19 cellular contexts compared by ENCODE assay signal in genomic region chr20:49259284-49259683, GRCh38. TPM values are rescaled to one million over a fixed set of nuclear protein-coding genes. Genes with fewer than 3 reads are reported as not detected.
DNase-seq lines count a peak whose midpoint lies in the region; ATAC-seq, FAIRE-seq and TF ChIP-seq lines count a peak whose summit lies in the region.
"Had no signal": no experiment of that assay in that cellular context is flagged by ENCODE, and none has a peak within 500 bp of the region (broad histone marks: within the 10 kb centered on the region; RNA-seq: fewer than 3 reads in every experiment).

No MANE protein-coding gene starts in this region.

- CTCF ChIA-PET in activated CD8-positive, alpha-beta T cell treated with anti-CD3 and anti-CD28 coated beads for 36 hours (lab: Charles Lee), result interaction anchor here (0.9 kb wide), 1 partner anchor 16 kb away, joined by 4 read pairs; no protein-coding TSS in a partner anchor
- CTCF ChIA-PET in activated CD8-positive, alpha-beta T cell treated with anti-CD3 and anti-CD28 coated beads, Interleukin-2, amount 10 ng/mL, durations not matched to agents 7 days and 5 days (lab: Charles Lee), result interaction anchor here (1.0 to 1.5 kb wide), 3 partner anchors 8 to 126 kb away, joined by 3 to 5 read pairs (median 3); no protein-coding TSS in a partner anchor
- CTCF ChIA-PET in endothelial cell of umbilical vein (lab: Charles Lee), result interaction anchor here (0.5 to 4.0 kb wide), 3 partner anchors 13 to 61 kb away, joined by 3 to 27 read pairs (median 8); no protein-coding TSS in a partner anchor

- DNase-seq in activated CD8-positive, alpha-beta T cell treated with anti-CD3 and anti-CD28 coated beads for 36 hours, result no peak
- no peak for DNase-seq in activated CD8-positive, alpha-beta T cell treated with anti-CD3 and anti-CD28 coated beads, Interleukin-2, amount 10 ng/mL, durations not matched to agents 7 days and 5 days
- DNase-seq in CD4-positive, CD25-positive, alpha-beta regulatory T cell, result no peak
- DNase-seq in T-helper 17 cell (no peak), endothelial cell of umbilical vein (ENCODE audit: low read depth, low spot score) (no peak), ureter (ENCODE audit: low spot score) (no peak)
- DNase-seq: Calu3; CD4-positive, alpha-beta memory T cell; GF-D8; NCI-H1417; NCI-H187; NCI-H2107; NCI-H510A; NCI-H82; OCI-M1; RPMI8226 had no signal

- peaks cover 90% of the 10 kb centered on the region for H3K36me3 ChIP-seq in CD4-positive, CD25-positive, alpha-beta regulatory T cell (ENCODE audit: control insufficient read depth, insufficient read depth, low read length)
- peaks cover 32 to 45% of the 10 kb centered on the region in 2 experiments for H3K36me3 ChIP-seq in endothelial cell of umbilical vein (ENCODE audit: control insufficient read depth in 2 of 2, extremely low read depth in 1 of 2, insufficient read depth in 2 of 2, low read length in 2 of 2)

- dilution Hi-C loops in endothelial cell of umbilical vein (cut with MboI; ENCODE audit: extremely low pct_ligation_motif_present, low sequenced_read_pairs), result no loop called here

- no peaks in the 10 kb centered on the region for H3K4me1 ChIP-seq in CD4-positive, CD25-positive, alpha-beta regulatory T cell (ENCODE audit: control insufficient read depth, insufficient read depth, low read length, poor library complexity, severe bottlenecking)
- H3K4me1 ChIP-seq in endothelial cell of umbilical vein (ENCODE audit: control insufficient read depth, extremely low read depth, insufficient read depth, low read length), result peaks cover 8% of the 10 kb centered on the region
- H3K4me1 ChIP-seq: HAP-1 had no signal

- FAIRE-seq in endothelial cell of umbilical vein (lab: Jason Lieb, UNC), result no peak
- FAIRE-seq: A549 had no signal

- POLR2A ChIA-PET in activated CD8-positive, alpha-beta T cell treated with anti-CD3 and anti-CD28 coated beads for 36 hours (lab: Charles Lee), result interaction anchor here (0.8 to 2.3 kb wide), 6 partner anchors 10 to 21 kb away, joined by 3 to 7 read pairs (median 4); no protein-coding TSS in a partner anchor
- POLR2A ChIA-PET in activated CD8-positive, alpha-beta T cell treated with anti-CD3 and anti-CD28 coated beads, Interleukin-2, amount 10 ng/mL, durations not matched to agents 7 days and 5 days (lab: Charles Lee), result no interaction called here
- POLR2A ChIA-PET in endothelial cell of umbilical vein (lab: Charles Lee), result no interaction called here

- H3K4me3 Mint-ChIP-seq in activated CD8-positive, alpha-beta T cell treated with anti-CD3 and anti-CD28 coated beads for 36 hours, result no peak overlapping the region
- H3K4me3 Mint-ChIP-seq in activated CD8-positive, alpha-beta T cell treated with anti-CD3 and anti-CD28 coated beads, Interleukin-2, amount 10 ng/mL, durations not matched to agents 7 days and 5 days, result no peak overlapping the region
- H3K4me3 Mint-ChIP-seq in CD4-positive, CD25-positive, alpha-beta regulatory T cell, result peak overlapping the region in 1 of 4 donors; percentile 58
- H3K4me3 Mint-ChIP-seq in T-helper 17 cell, result no peak overlapping the region
- H3K4me3 Mint-ChIP-seq: CD4-positive, alpha-beta memory T cell had no signal

- H3K79me2 ChIP-seq in endothelial cell of umbilical vein (ENCODE audit: control insufficient read depth, insufficient read depth, low read length), result peaks cover 7% of the 10 kb centered on the region

- TF ChIP-seq POLR2A in endothelial cell of umbilical vein (IDR thresholded peaks at IDR 0.05; ENCODE audit: low read depth, low read length), result no peak

- H3K4me3 ChIP-seq in CD4-positive, CD25-positive, alpha-beta regulatory T cell (ENCODE audit: low read depth, low read length), result no peak overlapping the region
- H3K4me3 ChIP-seq in endothelial cell of umbilical vein (replicated peaks in 1 of 3; ENCODE audit: insufficient read depth in 1 of 3, low read depth in 1 of 3, low read length in 3 of 3), result no peak overlapping the region
- H3K4me3 ChIP-seq: A549, HAP-1 had no signal

- peaks cover 23% of the 10 kb centered on the region for H3K4me1 Mint-ChIP-seq in activated CD8-positive, alpha-beta T cell treated with anti-CD3 and anti-CD28 coated beads for 36 hours (ENCODE audit: low read depth)
- no peaks in the 10 kb centered on the region for H3K4me1 Mint-ChIP-seq in activated CD8-positive, alpha-beta T cell treated with anti-CD3 and anti-CD28 coated beads, Interleukin-2, amount 10 ng/mL, durations not matched to agents 7 days and 5 days (ENCODE audit: low read depth)
- peaks cover 0 to 18% (median 10%) of the 10 kb centered on the region in 4 donors for H3K4me1 Mint-ChIP-seq in CD4-positive, CD25-positive, alpha-beta regulatory T cell
- H3K4me1 Mint-ChIP-seq in T-helper 17 cell, result peaks cover 4% of the 10 kb centered on the region

- H3K9ac ChIP-seq in endothelial cell of umbilical vein (replicated peaks; ENCODE audit: extremely low read depth, insufficient read depth, low read length), result no peak overlapping the region

- H2AFZ ChIP-seq in endothelial cell of umbilical vein (ENCODE audit: low read depth, low read length), result no peak overlapping the region

- H4K20me1 ChIP-seq in endothelial cell of umbilical vein (replicated peaks; ENCODE audit: control insufficient read depth, extremely low read depth, insufficient read depth, low read length), result no peaks in the 10 kb centered on the region

- no peaks in the 10 kb centered on the region for H3K9me3 Mint-ChIP-seq in activated CD8-positive, alpha-beta T cell treated with anti-CD3 and anti-CD28 coated beads for 36 hours
- H3K9me3 Mint-ChIP-seq in activated CD8-positive, alpha-beta T cell treated with anti-CD3 and anti-CD28 coated beads, Interleukin-2, amount 10 ng/mL, durations not matched to agents 7 days and 5 days (ENCODE audit: insufficient read depth), result no peaks in the 10 kb centered on the region
- peaks cover 0 to 3% (median 0%) of the 10 kb centered on the region in 7 donors for H3K9me3 Mint-ChIP-seq in CD4-positive, CD25-positive, alpha-beta regulatory T cell
- H3K9me3 Mint-ChIP-seq: CD4-positive, alpha-beta memory T cell had no signal

- H3K27me3 Mint-ChIP-seq in activated CD8-positive, alpha-beta T cell treated with anti-CD3 and anti-CD28 coated beads for 36 hours, result no peaks in the 10 kb centered on the region
- no peaks in the 10 kb centered on the region for H3K27me3 Mint-ChIP-seq in activated CD8-positive, alpha-beta T cell treated with anti-CD3 and anti-CD28 coated beads, Interleukin-2, amount 10 ng/mL, durations not matched to agents 7 days and 5 days (ENCODE audit: low read depth)
- H3K27me3 Mint-ChIP-seq in CD4-positive, CD25-positive, alpha-beta regulatory T cell, result no peaks in the 10 kb centered on the region
- no peaks in the 10 kb centered on the region for H3K27me3 Mint-ChIP-seq in T-helper 17 cell
- H3K27me3 Mint-ChIP-seq: CD4-positive, alpha-beta memory T cell had no signal

- no peaks in the 10 kb centered on the region for H3K9me1 ChIP-seq in endothelial cell of umbilical vein (replicated peaks; ENCODE audit: control insufficient read depth, extremely low read depth, insufficient read depth, low read length)

- H3K9me3 ChIP-seq in CD4-positive, CD25-positive, alpha-beta regulatory T cell (ENCODE audit: control insufficient read depth in 2 of 2, low read length in 2 of 2), result no peaks in the 10 kb centered on the region
- H3K9me3 ChIP-seq in T-helper 17 cell (ENCODE audit: control insufficient read depth, low read length, poor library complexity, severe bottlenecking) (no peaks in the 10 kb centered on the region), endothelial cell of umbilical vein (replicated peaks; ENCODE audit: control insufficient read depth, insufficient read depth, low read length) (no peaks in the 10 kb centered on the region)
- H3K9me3 ChIP-seq: A549, HAP-1 had no signal

- peak; percentile 55 for ATAC-seq in activated CD8-positive, alpha-beta T cell treated with anti-CD3 and anti-CD28 coated beads for 36 hours
- ATAC-seq in activated CD8-positive, alpha-beta T cell treated with anti-CD3 and anti-CD28 coated beads, Interleukin-2, amount 10 ng/mL, durations not matched to agents 7 days and 5 days, result no peak
- no peak for ATAC-seq in CD4-positive, CD25-positive, alpha-beta regulatory T cell (ENCODE audit: low read depth in 2 of 2)
- no peak for ATAC-seq in T-helper 17 cell
- no peak for ATAC-seq in HG03039 (IDR thresholded peaks at IDR 0.05; ENCODE audit: unreplicated experiment)
- ATAC-seq: A549 had no signal

- no peak for TF ChIP-seq CTCF in activated CD8-positive, alpha-beta T cell treated with anti-CD3 and anti-CD28 coated beads for 36 hours (IDR thresholded peaks at IDR 0.05)
- TF ChIP-seq CTCF in endothelial cell of umbilical vein (IDR thresholded peaks at IDR 0.05; ENCODE audit: extremely low read depth in 1 of 2, insufficient read depth in 1 of 2, low read depth in 1 of 2, low read length in 2 of 2), result no peak

- H3K36me3 Mint-ChIP-seq in activated CD8-positive, alpha-beta T cell treated with anti-CD3 and anti-CD28 coated beads for 36 hours (ENCODE audit: low read depth), result peaks cover 68% of the 10 kb centered on the region
- H3K36me3 Mint-ChIP-seq in activated CD8-positive, alpha-beta T cell treated with anti-CD3 and anti-CD28 coated beads, Interleukin-2, amount 10 ng/mL, durations not matched to agents 7 days and 5 days (ENCODE audit: low read depth), result peaks cover 75% of the 10 kb centered on the region
- peaks cover 53% of the 10 kb centered on the region for H3K36me3 Mint-ChIP-seq in CD4-positive, CD25-positive, alpha-beta regulatory T cell
- peaks cover 12% of the 10 kb centered on the region for H3K36me3 Mint-ChIP-seq in T-helper 17 cell (ENCODE audit: low read depth)

- intact Hi-C loops in activated CD8-positive, alpha-beta T cell treated with anti-CD3 and anti-CD28 coated beads for 36 hours (cut with micrococcal nuclease), result no loop called here
- intact Hi-C loops in endothelial cell of umbilical vein (cut with micrococcal nuclease), result no loop called here

- no peaks in the 10 kb centered on the region for H3K27me3 ChIP-seq in CD4-positive, CD25-positive, alpha-beta regulatory T cell (ENCODE audit: control insufficient read depth, insufficient read depth, low read length)
- no peaks in the 10 kb centered on the region for H3K27me3 ChIP-seq in endothelial cell of umbilical vein (ENCODE audit: control insufficient read depth in 2 of 2, insufficient read depth in 2 of 2, low read length in 2 of 2)

- H3K4me2 ChIP-seq in endothelial cell of umbilical vein (ENCODE audit: insufficient read depth, low read length), result no peak overlapping the region
- H3K4me2 ChIP-seq: A549 had no signal

- no peak overlapping the region for H3K27ac ChIP-seq in CD4-positive, CD25-positive, alpha-beta regulatory T cell (ENCODE audit: insufficient read depth, low read length, poor library complexity, severe bottlenecking)
- no peak overlapping the region for H3K27ac ChIP-seq in endothelial cell of umbilical vein (ENCODE audit: insufficient read depth, low read depth, low read length)
- H3K27ac ChIP-seq: A549 had no signal

- BruUV-seq in endothelial cell of umbilical vein (replicated peaks; lab: Mats Ljungman, UMichigan), result no TSS peak

- H3K27ac Mint-ChIP-seq in activated CD8-positive, alpha-beta T cell treated with anti-CD3 and anti-CD28 coated beads for 36 hours, result peak overlapping the region; percentile 80
- H3K27ac Mint-ChIP-seq in activated CD8-positive, alpha-beta T cell treated with anti-CD3 and anti-CD28 coated beads, Interleukin-2, amount 10 ng/mL, durations not matched to agents 7 days and 5 days, result no peak overlapping the region
- peak overlapping the region in 2 of 3 donors; percentile 46 to 48 for H3K27ac Mint-ChIP-seq in CD4-positive, CD25-positive, alpha-beta regulatory T cell
- H3K27ac Mint-ChIP-seq in T-helper 17 cell, result peak overlapping the region; percentile 39

RNA-seq across cellular contexts. Expression of gene ZNFX1, which starts 18.6 kb away (rescaled TPM):
- 10 to 100 TPM; 27.4 to 27.7 TPM for total RNA-seq in activated CD8-positive, alpha-beta T cell treated with anti-CD3 and anti-CD28 coated beads for 36 hours
- total RNA-seq in activated CD8-positive, alpha-beta T cell treated with anti-CD3 and anti-CD28 coated beads, Interleukin-2, amount 10 ng/mL, durations not matched to agents 7 days and 5 days, result 10 to 100 TPM; 52.7 to 54.2 TPM
- total RNA-seq in CD4-positive, CD25-positive, alpha-beta regulatory T cell, result 64.6 TPM
- polyA plus RNA-seq in CD4-positive, CD25-positive, alpha-beta regulatory T cell, result 10 to 100 TPM; 35.4 to 55.1 (median 50.2) TPM
- total RNA-seq in T-helper 17 cell, result 10 to 100 TPM; 54.0 to 58.8 TPM
- total RNA-seq in endothelial cell of umbilical vein, result 26.5 and 27.9 TPM in 2 replicates
- 6.8 and 8.3 TPM in 2 replicates for polyA plus RNA-seq in endothelial cell of umbilical vein
- polyA plus RNA-seq in endothelial cell of umbilical vein (2011; cell fraction: cytosol; rRNA removed), result 7.8 and 8.6 TPM in 2 replicates
- polyA plus RNA-seq in endothelial cell of umbilical vein (2011; cell fraction: nucleus; rRNA removed), result 10.1 and 13.9 TPM in 2 replicates
- polyA plus RNA-seq in endothelial cell of umbilical vein (2012), result 24.5 and 24.7 TPM in 2 replicates
- 24.3 and 29.8 TPM in 2 replicates for polyA minus RNA-seq in endothelial cell of umbilical vein
- 13.3 TPM for polyA minus RNA-seq in endothelial cell of umbilical vein (2011; cell fraction: cytosol; rRNA and poly(A)+ RNA removed)
- polyA minus RNA-seq in endothelial cell of umbilical vein (2011; cell fraction: nucleus; rRNA and poly(A)+ RNA removed), result 12.7 and 22.2 TPM in 2 replicates
- 46.2 TPM for total RNA-seq in ureter

RNA-seq across cellular contexts. Expression of gene DDX27, which starts 40.1 kb away (rescaled TPM):
- total RNA-seq in activated CD8-positive, alpha-beta T cell treated with anti-CD3 and anti-CD28 coated beads for 36 hours, result 10 to 100 TPM; 45.2 to 45.9 TPM
- total RNA-seq in activated CD8-positive, alpha-beta T cell treated with anti-CD3 and anti-CD28 coated beads, Interleukin-2, amount 10 ng/mL, durations not matched to agents 7 days and 5 days, result 10 to 100 TPM; 38.3 to 38.6 TPM
- total RNA-seq in CD4-positive, CD25-positive, alpha-beta regulatory T cell, result 105 TPM
- polyA plus RNA-seq in CD4-positive, CD25-positive, alpha-beta regulatory T cell, result 10 to 100 TPM; 24.4 to 39.6 (median 34.8) TPM
- 10 to 100 TPM; 84.1 to 87.5 TPM for total RNA-seq in T-helper 17 cell
- 25.7 and 26.1 TPM in 2 replicates for total RNA-seq in endothelial cell of umbilical vein
- polyA plus RNA-seq in endothelial cell of umbilical vein, result 23.1 and 24.0 TPM in 2 replicates
- polyA plus RNA-seq in endothelial cell of umbilical vein (2011; cell fraction: cytosol; rRNA removed), result 22.6 and 22.7 TPM in 2 replicates
- 36.9 and 40.1 TPM in 2 replicates for polyA plus RNA-seq in endothelial cell of umbilical vein (2011; cell fraction: nucleus; rRNA removed)
- polyA plus RNA-seq in endothelial cell of umbilical vein (2012), result 24.5 and 27.6 TPM in 2 replicates
- polyA minus RNA-seq in endothelial cell of umbilical vein, result 17.7 and 21.1 TPM in 2 replicates
- polyA minus RNA-seq in endothelial cell of umbilical vein (2011; cell fraction: cytosol; rRNA and poly(A)+ RNA removed), result 36.2 TPM
- polyA minus RNA-seq in endothelial cell of umbilical vein (2011; cell fraction: nucleus; rRNA and poly(A)+ RNA removed), result 18.0 and 20.7 TPM in 2 replicates
- 33.2 TPM for total RNA-seq in ureter
